In genomic region chr10:15325243-15326002, GRCh38 we compare ENCODE assay signal across 1 cellular context.
TF ChIP-seq lines count a peak whose summit lies in the region.

No MANE protein-coding gene starts in this region.

TF ChIP-seq in SK-N-SH, 30 proteins besides CTCF, POLR2A, EP300 and RAD21 (continued from another document):
- TF ChIP-seq, protein P1, sequence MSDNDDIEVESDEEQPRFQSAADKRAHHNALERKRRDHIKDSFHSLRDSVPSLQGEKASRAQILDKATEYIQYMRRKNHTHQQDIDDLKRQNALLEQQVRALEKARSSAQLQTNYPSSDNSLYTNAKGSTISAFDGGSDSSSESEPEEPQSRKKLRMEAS (IDR thresholded peaks at IDR 0.05; ENCODE audit: low read depth): 0 out of 2 replicates have a peak, but pooled peaks have one; percentile 45
TF ChIP-seq in SK-N-SH: peak in this region for 9.
